ENCODE assay signal across 2 cellular contexts in genomic region chr11:59968395-59968783, GRCh38.
TF ChIP-seq lines count a peak whose summit lies in the region.

No MANE protein-coding gene starts in this region.

TF ChIP-seq in K562, 482 proteins besides CTCF, POLR2A, EP300 and RAD21 (continues in another document):
- TF ChIP-seq BCLAF1 (IDR thresholded peaks at IDR 0.05; ENCODE audit: borderline replicate concordance in 1 of 2, control insufficient read depth in 1 of 2, low read depth in 2 of 2, low read length in 1 of 2) (no peak), MAZ (CRISPR knock-in tag; conservative IDR thresholded peaks at IDR 0.05 in 1 of 2, IDR thresholded peaks at IDR 0.05 in 1 of 2) (0 out of 4 replicates have a peak, but pooled peaks of 1 of the 2 experiments have one; percentile 3), RREB1 (CRISPR knock-in tag; IDR thresholded peaks at IDR 0.05) (0 out of 2 replicates have a peak, but pooled peaks have one; percentile 48), ZNF165 (CRISPR knock-in tag; IDR thresholded peaks at IDR 0.05; ENCODE audit: borderline replicate concordance) (0 out of 2 replicates have a peak, but pooled peaks have one; percentile 39), ZNF740 (CRISPR knock-in tag; IDR thresholded peaks at IDR 0.05) (no peak), ZNF740 (tag; IDR thresholded peaks at IDR 0.05) (0 out of 4 replicates have a peak, but pooled peaks of 1 of the 2 experiments have one; percentile 50), TSHZ1 (CRISPR knock-in tag; IDR thresholded peaks at IDR 0.05) (peak; percentile 44; the same call in 1 of the 2 replicates), PHF8 (IDR thresholded peaks at IDR 0.05; ENCODE audit: borderline replicate concordance, low read length) (no peak), ZNF217 (CRISPR knock-in tag; IDR thresholded peaks at IDR 0.05) (no peak)

TF ChIP-seq in GM23338, 12 proteins besides CTCF, POLR2A, EP300 and RAD21:
- TF ChIP-seq EZH2 (IDR thresholded peaks at IDR 0.05; ENCODE audit: low read depth, unreplicated experiment), result no peak
- no peak for TF ChIP-seq ZNF462 (CRISPR knock-in tag; IDR thresholded peaks at IDR 0.05)
- TF ChIP-seq EZH2phosphoT487 (IDR thresholded peaks at IDR 0.05; ENCODE audit: unreplicated experiment), result no peak
- no peak for TF ChIP-seq CREB1 (CRISPR knock-in tag; IDR thresholded peaks at IDR 0.05; ENCODE audit: low read depth)
- TF ChIP-seq ZNF331 (CRISPR knock-in tag; IDR thresholded peaks at IDR 0.05; ENCODE audit: low read depth), result no peak
- no peak for TF ChIP-seq STAT1 (IDR thresholded peaks at IDR 0.05; ENCODE audit: unreplicated experiment)
- no peak for TF ChIP-seq ZNF114 (CRISPR knock-in tag; IDR thresholded peaks at IDR 0.05)
- TF ChIP-seq JUNB (IDR thresholded peaks at IDR 0.05; ENCODE audit: unreplicated experiment), result no peak
- TF ChIP-seq POLR2AphosphoS5 (IDR thresholded peaks at IDR 0.05; ENCODE audit: low read depth), result no peak
- TF ChIP-seq REST (IDR thresholded peaks at IDR 0.05; ENCODE audit: unreplicated experiment), result no peak
- no peak for TF ChIP-seq ETS1 (IDR thresholded peaks at IDR 0.05)
- no peak for TF ChIP-seq NANOG (IDR thresholded peaks at IDR 0.05; ENCODE audit: borderline replicate concordance)
